ENCODE assay signal across 2 cellular contexts in genomic region chr16:4811773-4812172, GRCh38.
TF ChIP-seq lines count a peak whose summit lies in the region.

No MANE protein-coding gene starts in this region.

TF ChIP-seq in WTC11, 78 proteins besides CTCF, POLR2A, EP300 and RAD21:
- TF ChIP-seq E2F5 (CRISPR knock-in tag; IDR thresholded peaks at IDR 0.05) (no peak), ATF6 (CRISPR knock-in tag; IDR thresholded peaks at IDR 0.05) (no peak), MYBL2 (CRISPR knock-in tag; IDR thresholded peaks at IDR 0.05) (no peak), NR1H2 (CRISPR knock-in tag; IDR thresholded peaks at IDR 0.05) (no peak), JUN (CRISPR knock-in tag; IDR thresholded peaks at IDR 0.05) (no peak), ZNF121 (CRISPR knock-in tag; IDR thresholded peaks at IDR 0.05) (no peak), RELA (CRISPR knock-in tag; IDR thresholded peaks at IDR 0.05; ENCODE audit: borderline replicate concordance) (no peak), ZNF317 (CRISPR knock-in tag; IDR thresholded peaks at IDR 0.05; ENCODE audit: borderline replicate concordance, low read depth) (no peak), NFYB (CRISPR knock-in tag; conservative IDR thresholded peaks at IDR 0.05; ENCODE audit: low read depth) (no peak)

TF ChIP-seq in HepG2, 621 proteins besides CTCF, POLR2A, EP300 and RAD21:
- TF ChIP-seq SP2 (CRISPR knock-in tag; IDR thresholded peaks at IDR 0.05), result no peak
- TF ChIP-seq CEBPB (IDR thresholded peaks at IDR 0.05; ENCODE audit: borderline replicate concordance, low read depth, low read length), result no peak
- TF ChIP-seq MATR3 (CRISPR knock-in tag; IDR thresholded peaks at IDR 0.05), result no peak
- no peak for TF ChIP-seq NPAS2 (CRISPR knock-in tag; IDR thresholded peaks at IDR 0.05; ENCODE audit: borderline replicate concordance)
